18 cellular contexts compared by ENCODE assay signal in the genomic region with DNA sequence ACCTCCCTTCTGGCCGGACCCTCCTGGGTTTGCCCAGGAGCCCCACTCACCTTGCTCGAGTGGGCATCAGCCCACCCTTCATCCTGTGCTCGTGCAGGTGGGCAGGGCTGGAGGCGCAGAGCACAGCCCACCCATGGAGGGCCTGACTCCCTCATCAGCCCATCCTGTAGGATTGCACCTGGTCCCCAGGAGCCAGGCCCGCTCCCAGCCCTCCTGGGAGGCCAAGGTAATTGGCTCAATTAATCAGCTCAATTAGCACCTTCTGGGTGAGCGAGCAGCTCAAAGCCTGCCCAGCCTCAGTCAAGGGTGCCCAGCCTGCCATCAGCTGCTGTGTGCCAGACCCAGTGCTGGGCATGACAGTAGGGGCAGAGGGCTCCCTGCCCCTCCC.
"Had no signal": no experiment of that assay in that cellular context is flagged by ENCODE, and none has a peak within 500 bp of the region (broad histone marks: within the 10 kb centered on the region; RNA-seq: fewer than 3 reads in every experiment).

No MANE protein-coding gene starts in this region.

- H3K36me3 ChIP-seq: transverse colon, vagina had no signal

- H3K27me3 ChIP-seq: transverse colon, vagina had no signal

- H3K27ac Mint-ChIP-seq: activated naive CD4-positive, alpha-beta T cell treated with anti-CD3 and anti-CD28 coated beads for 36 hours; activated naive CD8-positive, alpha-beta T cell treated with anti-CD3 and anti-CD28 coated beads, Interleukin-2, amount 50 U/mL, for 24 hours; activated T-helper 17 cell treated with anti-CD3 and anti-CD28 coated beads, Interleukin-2, amount 50 U/mL, for 72 hours; naive thymus-derived CD4-positive, alpha-beta T cell; progenitor cell of endocrine pancreas had no signal

- H3K4me3 ChIP-seq: mucosa of descending colon, skin epidermis, transverse colon, vagina had no signal

- H3K9me3 Mint-ChIP-seq: activated naive CD4-positive, alpha-beta T cell treated with anti-CD3 and anti-CD28 coated beads for 36 hours; activated naive CD8-positive, alpha-beta T cell treated with anti-CD3 and anti-CD28 coated beads, Interleukin-2, amount 50 U/mL, for 24 hours; activated T-helper 17 cell treated with anti-CD3 and anti-CD28 coated beads, Interleukin-2, amount 50 U/mL, for 72 hours had no signal

- H3K9me3 ChIP-seq: transverse colon, vagina had no signal

- H3K27ac ChIP-seq: epithelial cell of prostate, skin epidermis, transverse colon, vagina had no signal

- H3K4me1 Mint-ChIP-seq: activated naive CD8-positive, alpha-beta T cell treated with anti-CD3 and anti-CD28 coated beads, Interleukin-2, amount 50 U/mL, for 24 hours; activated T-helper 17 cell treated with anti-CD3 and anti-CD28 coated beads, Interleukin-2, amount 50 U/mL, for 72 hours; naive thymus-derived CD4-positive, alpha-beta T cell had no signal

- FAIRE-seq: frontal cortex had no signal

- H3K4me1 ChIP-seq: transverse colon, vagina had no signal

- DNase-seq: activated CD4-positive, alpha-beta T cell treated with anti-CD3 and anti-CD28 coated beads, Interleukin-2, amount 50 U/mL, for 48 hours; activated CD4-positive, CD25-positive, alpha-beta regulatory T cell treated with anti-CD3 and anti-CD28 coated beads, Interleukin-2, amount 50 U/mL, for 72 hours; activated naive CD4-positive, alpha-beta T cell treated with anti-CD3 and anti-CD28 coated beads for 36 hours; activated naive CD8-positive, alpha-beta T cell treated with anti-CD3 and anti-CD28 coated beads, Interleukin-2, amount 50 U/mL, for 24 hours; islet precursor cell; naive thymus-derived CD4-positive, alpha-beta T cell; right cardiac atrium; stimulated activated CD4-positive, alpha-beta T cell treated with anti-CD3 and anti-CD28 coated beads, Interleukin-4, amount 100 ng/mL, for 24 hours; stimulated activated naive CD8-positive, alpha-beta T cell treated with anti-CD3 and anti-CD28 coated beads, Interleukin-15, Interleukin-2, amounts not matched to agents 100 U/mL and 50 U/mL, for 24 hours; transverse colon had no signal

- ATAC-seq: activated naive CD8-positive, alpha-beta T cell treated with anti-CD3 and anti-CD28 coated beads, Interleukin-2, amount 50 U/mL, for 24 hours; activated T-helper 17 cell treated with anti-CD3 and anti-CD28 coated beads, Interleukin-2, amount 50 U/mL, for 72 hours; left lobe of liver; mucosa of descending colon; naive thymus-derived CD4-positive, alpha-beta T cell; right cardiac atrium; stimulated activated naive CD8-positive, alpha-beta T cell treated with anti-CD3 and anti-CD28 coated beads, Interleukin-15, Interleukin-2, amounts not matched to agents 100 U/mL and 50 U/mL, for 24 hours had no signal

- H3K4me3 Mint-ChIP-seq: activated naive CD4-positive, alpha-beta T cell treated with anti-CD3 and anti-CD28 coated beads for 36 hours; activated naive CD8-positive, alpha-beta T cell treated with anti-CD3 and anti-CD28 coated beads, Interleukin-2, amount 50 U/mL, for 24 hours; activated T-helper 17 cell treated with anti-CD3 and anti-CD28 coated beads, Interleukin-2, amount 50 U/mL, for 72 hours; naive thymus-derived CD4-positive, alpha-beta T cell had no signal
